Comparison of ENCODE assay signal across 1 cellular context in genomic region chr7:12851142-12851541, GRCh38.
TF ChIP-seq lines count a peak whose summit lies in the region.

No MANE protein-coding gene starts in this region.

TF ChIP-seq in GM23338, 12 proteins besides CTCF, POLR2A, EP300 and RAD21 (continued from another document):
- TF ChIP-seq ZNF462 (CRISPR knock-in tag; IDR thresholded peaks at IDR 0.05) (no peak), REST (IDR thresholded peaks at IDR 0.05; ENCODE audit: unreplicated experiment) (no peak), STAT1 (IDR thresholded peaks at IDR 0.05; ENCODE audit: unreplicated experiment) (no peak)
